In the genomic region with DNA sequence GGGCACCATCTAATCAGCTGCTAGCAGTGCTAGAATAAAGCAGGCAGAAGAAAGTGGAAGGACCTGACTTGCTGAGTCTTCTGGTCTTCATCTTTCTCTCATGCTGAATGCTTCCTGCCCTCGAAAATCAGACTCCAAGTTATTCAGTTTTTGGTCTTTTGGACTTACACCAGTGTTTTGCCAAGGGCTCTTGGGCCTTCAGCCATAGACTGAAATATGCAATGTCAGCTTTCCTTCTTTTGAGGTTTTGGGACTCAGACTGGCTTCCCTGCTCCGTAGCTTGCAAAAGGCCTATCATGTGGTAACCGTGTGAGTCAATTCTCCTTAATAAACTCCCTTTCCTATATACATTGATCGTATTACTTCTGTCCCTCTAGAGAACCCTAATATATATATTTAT, we compare ENCODE assay signal across 7 cellular contexts.
"Had no signal": no experiment of that assay in that cellular context is flagged by ENCODE, and none has a peak within 500 bp of the region (broad histone marks: within the 10 kb centered on the region; RNA-seq: fewer than 3 reads in every experiment).

No MANE protein-coding gene starts in this region.

- H3K27ac ChIP-seq: HL-60 had no signal

- H3K4me3 ChIP-seq: GM23338 had no signal

- ATAC-seq: GM23338 had no signal

- DNase-seq: H9, HCEC 1CT, KG1 had no signal

- H2AFZ ChIP-seq: GM23338 had no signal

- H3K4me2 ChIP-seq: GM23338 had no signal

- FAIRE-seq: H1, H54 had no signal
